Comparison of ENCODE assay signal across 18 cellular contexts in genomic region chr9:96350866-96351265, GRCh38. TPM values are rescaled to one million over a fixed set of nuclear protein-coding genes. Genes with fewer than 3 reads are reported as not detected.
"Had no signal": no experiment of that assay in that cellular context is flagged by ENCODE, and none has a peak within 500 bp of the region (broad histone marks: within the 10 kb centered on the region; RNA-seq: fewer than 3 reads in every experiment).

No MANE protein-coding gene starts in this region.

- H3K4me1 ChIP-seq: pancreas, tibial nerve, vagina had no signal

- DNase-seq: activated CD4-positive, alpha-beta T cell treated with anti-CD3 and anti-CD28 coated beads for 36 hours; activated naive CD4-positive, alpha-beta T cell; activated naive CD8-positive, alpha-beta T cell treated with anti-CD3 and anti-CD28 coated beads, Interleukin-2, amount 10 ng/mL, durations not matched to agents 7 days and 5 days; aorta; cerebellar nuclear complex; dermis blood vessel endothelial cell; pancreas; stimulated activated CD4-positive, alpha-beta T cell treated with anti-CD3 and anti-CD28 coated beads, Interleukin-2, amount 100 ng/mL, for 48 hours; T-helper 1 cell had no signal

- H3K4me3 Mint-ChIP-seq: activated CD4-positive, alpha-beta T cell treated with anti-CD3 and anti-CD28 coated beads for 36 hours; activated naive CD8-positive, alpha-beta T cell treated with anti-CD3 and anti-CD28 coated beads, Interleukin-2, amount 10 ng/mL, durations not matched to agents 7 days and 5 days; activated T-helper 1 cell treated with anti-CD3 and anti-CD28 coated beads, Interleukin-12 subunit alpha, Interleukin-12 subunit beta, Interleukin-2, Interleukin-4 antibody, amounts not matched to agents 30 ng/mL and 10 ng/mL and 1 ng/mL, durations not matched to agents 14 hours and 24 hours and 36 hours; stimulated activated memory B cell treated with anti-CD40 and anti-IgM and Interleukin-4, amounts not matched to agents 10 μg/mL and 1 μg/mL and 100 μg/mL, for 72 hours had no signal

- H3K27me3 ChIP-seq: gastroesophageal sphincter, pancreas, tibial nerve, vagina had no signal

- H3K9me3 ChIP-seq: pancreas, vagina had no signal

- ATAC-seq: activated CD4-positive, alpha-beta T cell treated with anti-CD3 and anti-CD28 coated beads for 36 hours; gastroesophageal sphincter; pancreas; SK-N-SH treated with all-trans-retinoic acid at 6 μM for 48 hours; stimulated activated memory B cell treated with anti-CD40 and anti-IgM and Interleukin-4, amounts not matched to agents 10 μg/mL and 1 μg/mL and 100 μg/mL, for 72 hours had no signal

- H3K4me1 Mint-ChIP-seq: activated CD4-positive, alpha-beta T cell treated with anti-CD3 and anti-CD28 coated beads for 36 hours; activated naive CD8-positive, alpha-beta T cell treated with anti-CD3 and anti-CD28 coated beads, Interleukin-2, amount 10 ng/mL, durations not matched to agents 7 days and 5 days; stimulated activated memory B cell treated with anti-CD40 and anti-IgM and Interleukin-4, amounts not matched to agents 10 μg/mL and 1 μg/mL and 100 μg/mL, for 72 hours had no signal

- H3K4me3 ChIP-seq: gastroesophageal sphincter, pancreas, tibial nerve, vagina had no signal

- H3K27me3 Mint-ChIP-seq: activated CD4-positive, alpha-beta T cell treated with anti-CD3 and anti-CD28 coated beads for 36 hours; activated naive CD8-positive, alpha-beta T cell treated with anti-CD3 and anti-CD28 coated beads, Interleukin-2, amount 10 ng/mL, durations not matched to agents 7 days and 5 days; stimulated activated memory B cell treated with anti-CD40 and anti-IgM and Interleukin-4, amounts not matched to agents 10 μg/mL and 1 μg/mL and 100 μg/mL, for 72 hours had no signal

- H3K27ac Mint-ChIP-seq: activated CD4-positive, alpha-beta T cell treated with anti-CD3 and anti-CD28 coated beads for 36 hours; activated naive CD8-positive, alpha-beta T cell treated with anti-CD3 and anti-CD28 coated beads, Interleukin-2, amount 10 ng/mL, durations not matched to agents 7 days and 5 days; activated T-helper 1 cell treated with anti-CD3 and anti-CD28 coated beads, Interleukin-12 subunit alpha, Interleukin-12 subunit beta, Interleukin-2, Interleukin-4 antibody, amounts not matched to agents 30 ng/mL and 10 ng/mL and 1 ng/mL, durations not matched to agents 14 hours and 24 hours and 36 hours; stimulated activated memory B cell treated with anti-CD40 and anti-IgM and Interleukin-4, amounts not matched to agents 10 μg/mL and 1 μg/mL and 100 μg/mL, for 72 hours had no signal

- H3K9me3 Mint-ChIP-seq: activated naive CD8-positive, alpha-beta T cell treated with anti-CD3 and anti-CD28 coated beads, Interleukin-2, amount 10 ng/mL, durations not matched to agents 7 days and 5 days had no signal

- H3K27ac ChIP-seq: pancreas, tibial nerve, vagina had no signal

RNA-seq across cellular contexts. Expression of gene HSD17B3, which starts 48.9 kb away (rescaled TPM):
- total RNA-seq: activated CD4-positive, alpha-beta T cell treated with anti-CD3 and anti-CD28 coated beads for 36 hours; activated T-helper 1 cell treated with anti-CD3 and anti-CD28 coated beads, Interleukin-12 subunit alpha, Interleukin-12 subunit beta, Interleukin-2, Interleukin-4 antibody, amounts not matched to agents 30 ng/mL and 10 ng/mL and 1 ng/mL, durations not matched to agents 14 hours and 24 hours and 36 hours; dermis blood vessel endothelial cell; epithelial cell of proximal tubule; kidney epithelial cell; vagina had no signal
- polyA plus RNA-seq: neural cell had no signal
